In genomic region chr10:123027861-123028260, GRCh38 we compare ENCODE assay signal across 17 cellular contexts. TPM values are rescaled to one million over a fixed set of nuclear protein-coding genes. Genes with fewer than 3 reads are reported as not detected.
"Had no signal": no experiment of that assay in that cellular context is flagged by ENCODE, and none has a peak within 500 bp of the region (broad histone marks: within the 10 kb centered on the region; RNA-seq: fewer than 3 reads in every experiment).

No MANE protein-coding gene starts in this region.

- H3K27me3 ChIP-seq: ascending aorta, heart right ventricle, ovary, testis had no signal

- H3K4me3 Mint-ChIP-seq: activated CD4-positive, alpha-beta memory T cell treated with anti-CD3 and anti-CD28 coated beads, Interleukin-2, amount 10 ng/mL, durations not matched to agents 7 days and 5 days; activated T-cell treated with anti-CD3 and anti-CD28 coated beads, Interleukin-2, amount 50 U/mL, for 72 hours; neural crest cell; stimulated activated naive CD8-positive, alpha-beta T cell treated with anti-CD3 and anti-CD28 coated beads, Interleukin-15, amount 100 ng/mL, for 72 hours had no signal

- H3K27me3 Mint-ChIP-seq: activated CD4-positive, alpha-beta memory T cell treated with anti-CD3 and anti-CD28 coated beads, Interleukin-2, amount 10 ng/mL, durations not matched to agents 7 days and 5 days; stimulated activated naive CD8-positive, alpha-beta T cell treated with anti-CD3 and anti-CD28 coated beads, Interleukin-15, amount 100 ng/mL, for 72 hours had no signal

- DNase-seq: activated CD4-positive, alpha-beta memory T cell treated with anti-CD3 and anti-CD28 coated beads, Interleukin-2, amount 10 ng/mL, durations not matched to agents 7 days and 5 days; activated T-cell treated with anti-CD3 and anti-CD28 coated beads, Interleukin-2, amount 50 U/mL, for 72 hours; central memory CD4-positive, alpha-beta T cell; cortex of kidney; effector CD8-positive, alpha-beta T cell; foreskin melanocyte; heart right ventricle; left ventricle myocardium superior; mesendoderm; ovary; stimulated activated CD4-positive, alpha-beta T cell treated with anti-CD3 and anti-CD28 coated beads, Interleukin-15, amount 100 ng/mL, for 24 hours; stimulated activated CD4-positive, alpha-beta T cell treated with anti-CD3 and anti-CD28 coated beads, Interleukin-4, amount 100 ng/mL, for 24 hours; stimulated activated naive CD8-positive, alpha-beta T cell treated with anti-CD3 and anti-CD28 coated beads, Interleukin-15, amount 100 ng/mL, for 72 hours; testis had no signal

- ATAC-seq: activated T-cell treated with anti-CD3 and anti-CD28 coated beads, Interleukin-2, amount 50 U/mL, for 72 hours; heart right ventricle; left ventricle myocardium superior; stimulated activated naive CD8-positive, alpha-beta T cell treated with anti-CD3 and anti-CD28 coated beads, Interleukin-15, amount 100 ng/mL, for 72 hours had no signal

- H3K27ac Mint-ChIP-seq: activated CD4-positive, alpha-beta memory T cell treated with anti-CD3 and anti-CD28 coated beads, Interleukin-2, amount 10 ng/mL, durations not matched to agents 7 days and 5 days; activated T-cell treated with anti-CD3 and anti-CD28 coated beads, Interleukin-2, amount 50 U/mL, for 72 hours; stimulated activated naive CD8-positive, alpha-beta T cell treated with anti-CD3 and anti-CD28 coated beads, Interleukin-15, amount 100 ng/mL, for 72 hours had no signal

- H3K4me1 ChIP-seq: ascending aorta, heart right ventricle, testis had no signal

- H3K4me3 ChIP-seq: ascending aorta, heart right ventricle, ovary, testis had no signal

- H3K36me3 ChIP-seq: ovary had no signal

- H3K9me3 ChIP-seq: ascending aorta, heart right ventricle, ovary, testis had no signal

- H3K9me3 Mint-ChIP-seq: activated CD4-positive, alpha-beta memory T cell treated with anti-CD3 and anti-CD28 coated beads, Interleukin-2, amount 10 ng/mL, durations not matched to agents 7 days and 5 days; activated T-cell treated with anti-CD3 and anti-CD28 coated beads, Interleukin-2, amount 50 U/mL, for 72 hours; neural crest cell; stimulated activated naive CD8-positive, alpha-beta T cell treated with anti-CD3 and anti-CD28 coated beads, Interleukin-15, amount 100 ng/mL, for 72 hours had no signal

- H3K27ac ChIP-seq: ascending aorta, epithelial cell of prostate, heart right ventricle, ovary, testis had no signal

RNA-seq across cellular contexts. Expression of gene PSTK, which starts 47.7 kb away (rescaled TPM):
- total RNA-seq: ascending aorta had no signal
